Comparison of ENCODE assay signal across 25 cellular contexts in genomic region chr7:13496971-13497370, GRCh38.
"Had no signal": no experiment of that assay in that cellular context is flagged by ENCODE, and none has a peak within 500 bp of the region (broad histone marks: within the 10 kb centered on the region; RNA-seq: fewer than 3 reads in every experiment).

No MANE protein-coding gene starts in this region.

- H3K27me3 ChIP-seq: dorsolateral prefrontal cortex, esophagus muscularis mucosa, gastroesophageal sphincter, right lobe of liver, spleen, testis, tibial nerve had no signal

- H3K9me3 ChIP-seq: esophagus muscularis mucosa, gastroesophageal sphincter, prostate gland, right lobe of liver, testis had no signal

- H3K36me3 ChIP-seq: esophagus muscularis mucosa, gastroesophageal sphincter, prostate gland, right lobe of liver, spleen, tibial nerve had no signal

- H2AFZ ChIP-seq: parathyroid adenoma had no signal

- H3K9ac ChIP-seq: parathyroid adenoma had no signal

- H3K4me1 ChIP-seq: esophagus muscularis mucosa, gastroesophageal sphincter, parathyroid adenoma, prostate gland, right lobe of liver, spleen, testis, tibial nerve had no signal

- DNase-seq: cortex of kidney; dorsolateral prefrontal cortex; effector memory CD4-positive, alpha-beta T cell; foreskin fibroblast; glutamatergic neuron; immature natural killer cell; left ventricle myocardium superior; mesendoderm; naive B cell; nephron progenitor cell; right lobe of liver; spleen; stimulated activated CD4-positive, alpha-beta T cell treated with anti-CD3 and anti-CD28 coated beads, Interleukin-15, amount 100 ng/mL, for 24 hours; stimulated activated CD4-positive, alpha-beta T cell treated with anti-CD3 and anti-CD28 coated beads, Interleukin-1b, Interleukin-23, amount 100 ng/mL, for 48 hours; stimulated activated CD4-positive, alpha-beta T cell treated with anti-CD3 and anti-CD28 coated beads, Interleukin-4, amount 100 ng/mL, for 24 hours; stimulated activated naive CD8-positive, alpha-beta T cell treated with anti-CD3 and anti-CD28 coated beads, Interleukin-15, amount 100 ng/mL, for 72 hours; testis had no signal

- H3K27ac ChIP-seq: dorsolateral prefrontal cortex, epithelial cell of prostate, esophagus muscularis mucosa, gastroesophageal sphincter, parathyroid adenoma, prostate gland, right lobe of liver, spleen, testis, tibial nerve had no signal

- H3K4me3 ChIP-seq: dorsolateral prefrontal cortex, esophagus muscularis mucosa, gastroesophageal sphincter, lung, prostate gland, right lobe of liver, spleen, testis, tibial nerve had no signal

- ATAC-seq: gastroesophageal sphincter; left ventricle myocardium superior; right lobe of liver; stimulated activated memory B cell treated with anti-CD40 and anti-IgM and Interleukin-4, amounts not matched to agents 10 μg/mL and 1 μg/mL and 100 μg/mL, for 72 hours; stimulated activated naive CD8-positive, alpha-beta T cell treated with anti-CD3 and anti-CD28 coated beads, Interleukin-15, amount 100 ng/mL, for 72 hours had no signal
